Comparison of ENCODE assay signal across 8 cellular contexts in genomic region chr12:7374423-7375144, GRCh38.
DNase-seq lines count a peak whose midpoint lies in the region; ATAC-seq and TF ChIP-seq lines count a peak whose summit lies in the region.

No MANE protein-coding gene starts in this region.

- RAD21 ChIA-PET in HCT116 (lab: Charles Lee; ENCODE audit: low non-redundant PET in 1 of 2, low total read pairs in 2 of 2, uncharacterized antibody in 2 of 2, unreplicated experiment in 2 of 2): no interaction called here

- intact Hi-C loops in Caco-2 (cut with micrococcal nuclease; ENCODE audit: unreplicated experiment) (loop anchor here (1.0 kb wide), 4 partner anchors 66 to 264 kb away; no protein-coding TSS in a partner anchor), HCT116 (cut with micrococcal nuclease) (loop anchor here (1.0 to 5.0 kb wide), 3 partner anchors 86 to 264 kb away; no protein-coding TSS in a partner anchor), sciatic nerve (cut with DNase I) (no loop called here)

- peaks cover 6% of the 10 kb centered on the region for H3K27me3 Mint-ChIP-seq in Caco-2 (ENCODE audit: insufficient read depth, unreplicated experiment)

- no peak overlapping the region for H3K4me3 Mint-ChIP-seq in Caco-2 (ENCODE audit: unreplicated experiment)

- H3K27ac Mint-ChIP-seq in Caco-2 (ENCODE audit: unreplicated experiment): no peak overlapping the region

- TF ChIP-seq POLR2A in HCT116 (IDR thresholded peaks at IDR 0.05; ENCODE audit: borderline replicate concordance, extremely low read depth, insufficient read depth, insufficient read length): no peak

- ATAC-seq in HCT116 (peak; percentile 96), GM18498 (IDR thresholded peaks at IDR 0.05; ENCODE audit: unreplicated experiment) (no peak), sciatic nerve (no peak)

- H3K4me2 ChIP-seq in HCT116 (ENCODE audit: low read length): peak overlapping the region; percentile 29; the same call in 1 of the 2 replicates

- POLR2A ChIA-PET in Caco-2 (lab: Charles Lee) (no interaction called here), HCT116 (lab: Charles Lee) (no interaction called here)

- TF ChIP-seq CTCF in Caco-2 (IDR thresholded peaks at IDR 0.05; ENCODE audit: insufficient read depth in 1 of 2, low read depth in 1 of 2, low read length in 1 of 2, severe bottlenecking in 1 of 2, unreplicated experiment in 1 of 2) (peak; percentile 94 to 96), HCT116 (IDR thresholded peaks at IDR 0.05 in 2 of 3, conservative IDR thresholded peaks at IDR 0.05 in 1 of 3; ENCODE audit: borderline replicate concordance in 1 of 3, insufficient read depth in 1 of 3, low read depth in 2 of 3, low read length in 2 of 3) (peak; percentile 59 to 82 (median 78); a peak in 5 of 6 replicates), fibroblast of mammary gland (conservative IDR thresholded peaks at IDR 0.05; ENCODE audit: control insufficient read depth, insufficient read depth, low read depth, low read length) (peak; percentile 70)

- no peaks in the 10 kb centered on the region for H3K36me3 Mint-ChIP-seq in Caco-2 (ENCODE audit: insufficient read depth, unreplicated experiment)

- BruUV-seq in Caco-2 (replicated peaks; lab: Mats Ljungman, UMichigan) (no TSS peak), HCT116 (replicated peaks; lab: Mats Ljungman, UMichigan) (no TSS peak)

- TF ChIP-seq RAD21 in HCT116 (IDR thresholded peaks at IDR 0.05; ENCODE audit: low read depth): peak; percentile 77

- CTCF ChIA-PET in Caco-2 (lab: Charles Lee): no interaction called here
- CTCF ChIA-PET in HCT116 (lab: Charles Lee): no interaction called here

- H3K4me1 Mint-ChIP-seq in Caco-2 (ENCODE audit: low read depth, unreplicated experiment): peaks cover 10% of the 10 kb centered on the region

- no peak overlapping the region for H3K27ac ChIP-seq in HCT116 (ENCODE audit: low read depth, low read length)

- no peaks in the 10 kb centered on the region for H4K20me1 ChIP-seq in HCT116 (ENCODE audit: insufficient read depth)

- no peak overlapping the region for H3K4me3 ChIP-seq in Caco-2 (ENCODE audit: low read depth, low read length)
- H3K4me3 ChIP-seq in HCT116 (replicated peaks in 1 of 2; ENCODE audit: low read depth in 1 of 2, low read length in 2 of 2): no peak overlapping the region
- no peak overlapping the region for H3K4me3 ChIP-seq in fibroblast of mammary gland (ENCODE audit: control insufficient read depth, low read depth, low read length)

- H3K27me3 ChIP-seq in Caco-2 (replicated peaks; ENCODE audit: control insufficient read depth, insufficient read depth, low read length) (no peaks in the 10 kb centered on the region), HCT116 (ENCODE audit: insufficient read depth, low read length) (no peaks in the 10 kb centered on the region)

- H3K9ac ChIP-seq in HCT116 (ENCODE audit: low read length): no peak overlapping the region

- H3K9me2 ChIP-seq in HCT116 (ENCODE audit: insufficient read depth): peaks cover 4% of the 10 kb centered on the region; the same call in 1 of the 2 replicates

- no peaks in the 10 kb centered on the region for H3K79me2 ChIP-seq in HCT116 (ENCODE audit: insufficient read depth, low read length)

- peak overlapping the region; percentile 38 for H2AFZ ChIP-seq in HCT116 (ENCODE audit: low read depth, low read length, poor library complexity, severe bottlenecking)

- no peaks in the 10 kb centered on the region for H3K9me3 ChIP-seq in Caco-2
- H3K9me3 ChIP-seq in HCT116 (ENCODE audit: control insufficient read depth in 1 of 2, insufficient read depth in 1 of 2, low read depth in 1 of 2, low read length in 2 of 2): no peaks in the 10 kb centered on the region

- H3K9me3 Mint-ChIP-seq in Caco-2 (ENCODE audit: unreplicated experiment): peaks cover 7% of the 10 kb centered on the region

- DNase-seq in Caco-2 (peak; percentile 85), HCT116 (ENCODE audit: low read depth, low spot score) (peak; percentile 47), RPMI8226 (peak; percentile 74), fibroblast of mammary gland (ENCODE audit: low read depth) (peak; percentile 58), renal cortical epithelial cell (ENCODE audit: low read depth) (peak; percentile 2), cortex of kidney (lab: John Stamatoyannopoulos, UW) (no peak), sciatic nerve (ENCODE audit: low spot score) (no peak)

- no peaks in the 10 kb centered on the region for H3K36me3 ChIP-seq in Caco-2 (ENCODE audit: control insufficient read depth, insufficient read depth, low read length)
- no peaks in the 10 kb centered on the region for H3K36me3 ChIP-seq in HCT116 (ENCODE audit: control insufficient read depth in 1 of 2, insufficient read depth in 2 of 2, low read length in 2 of 2)

- peaks cover 12% of the 10 kb centered on the region; the same call in 1 of the 2 replicates for H3K4me1 ChIP-seq in Caco-2
- peaks cover 2 to 16% of the 10 kb centered on the region in 2 experiments; a peak in 2 of 4 replicates for H3K4me1 ChIP-seq in HCT116 (ENCODE audit: control insufficient read depth in 1 of 2, insufficient read depth in 2 of 2, low read length in 2 of 2)

TF ChIP-seq in HCT116, 20 proteins besides CTCF, POLR2A, EP300 and RAD21:
- TF ChIP-seq ZBTB33 (IDR thresholded peaks at IDR 0.05; ENCODE audit: extremely low read depth, insufficient replicate concordance, low read length): no peak
- no peak for TF ChIP-seq ZFX (IDR thresholded peaks at IDR 0.05)
- TF ChIP-seq TCF7L2 (IDR thresholded peaks at IDR 0.05; ENCODE audit: borderline replicate concordance, extremely low read depth, insufficient read depth, insufficient read length): peak; percentile 22
- no peak for TF ChIP-seq EZH2 (IDR thresholded peaks at IDR 0.05)
TF ChIP-seq in HCT116: peak in this region for 1.

Comparison
In these comparisons a context has a peak if more than half of its experiments do, and no peak if none do; other contexts are left out.
1. DNase-seq: peak in Caco-2 (2 of 2), HCT116 (single experiment), RPMI8226 (single experiment), fibroblast of mammary gland (single experiment) and renal cortical epithelial cell (single experiment); none in cortex of kidney (single experiment) and sciatic nerve (single experiment).
2. Peak in every context shown above with its lines, with median percentiles within 50 percentile points of each other: CTCF ChIP-seq.